Comparison of ENCODE assay signal across 23 cellular contexts in the genomic region with DNA sequence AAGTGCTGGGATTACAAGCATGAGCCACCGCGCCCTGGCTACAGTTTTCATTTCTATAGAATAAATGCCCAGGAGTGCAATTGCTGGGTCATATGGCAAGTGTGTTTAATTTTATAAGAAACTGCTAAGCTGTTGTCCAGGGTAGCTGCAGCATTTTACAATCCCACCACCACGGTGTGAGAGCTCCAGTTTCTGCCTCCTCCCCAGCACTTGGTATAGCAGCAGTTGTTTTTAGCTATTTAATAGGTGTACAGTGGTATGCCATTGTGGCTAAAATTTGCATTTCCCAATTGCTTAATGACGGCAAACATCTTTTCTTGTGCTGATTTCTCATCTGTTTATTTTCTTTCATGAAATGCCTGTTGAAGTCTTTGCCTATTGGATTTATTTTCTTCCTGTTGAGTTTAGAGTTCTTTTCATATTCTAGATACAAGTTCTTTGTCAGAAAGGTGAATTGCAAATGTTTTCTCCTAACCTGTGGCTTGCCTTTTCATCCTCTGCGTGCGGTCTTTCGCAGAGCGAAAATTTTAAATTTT.
DNase-seq lines count a peak whose midpoint lies in the region; ATAC-seq and TF ChIP-seq lines count a peak whose summit lies in the region.
"Had no signal": no experiment of that assay in that cellular context is flagged by ENCODE, and none has a peak within 500 bp of the region (broad histone marks: within the 10 kb centered on the region; RNA-seq: fewer than 3 reads in every experiment).

No MANE protein-coding gene starts in this region.

- H4K8ac ChIP-seq in H9 (replicated peaks; ENCODE audit: insufficient read length, low read depth, low read length), result no peak overlapping the region

- no peak overlapping the region for H2BK15ac ChIP-seq in H9 (ENCODE audit: low read depth, low read length)

- H3K27ac Mint-ChIP-seq in H9, result peak overlapping the region; percentile 30 to 97 (median 92); a peak in 6 of 7 replicates
- H3K27ac Mint-ChIP-seq in WTC11, result peak overlapping the region; percentile 85
- H3K27ac Mint-ChIP-seq: CD14-positive monocyte; CD4-positive, alpha-beta T cell; CD8-positive, alpha-beta memory T cell had no signal

- no peaks in the 10 kb centered on the region for H3K79me2 ChIP-seq in H9 (ENCODE audit: insufficient read depth, low read length)

- H2BK5ac ChIP-seq in H9 (ENCODE audit: insufficient read length, low read length), result no peak overlapping the region

- H2AK5ac ChIP-seq in H9 (ENCODE audit: insufficient read length, low read length), result no peak overlapping the region

- CTCF ChIA-PET in WTC11 (lab: Charles Lee), result interaction anchor here (1.0 to 1.9 kb wide), 2 partner anchors 22 to 25 kb away, joined by 3 to 6 read pairs; no protein-coding TSS in a partner anchor

- no CpG with 5 or more reads among the region's 8 CpGs for WGBS in H9 (ENCODE audit: extremely low coverage, insufficient read length, low lambda C conversion rate)

- H3K4me1 Mint-ChIP-seq in H9, result peaks cover 37 to 40% of the 10 kb centered on the region in 2 experiments
- peaks cover 41% of the 10 kb centered on the region for H3K4me1 Mint-ChIP-seq in WTC11
- H3K4me1 Mint-ChIP-seq: CD14-positive monocyte; CD8-positive, alpha-beta memory T cell had no signal

- DNase-seq in H9 (no peak), WTC11 (ENCODE audit: low spot score) (no peak), putamen (ENCODE audit: low spot score) (no peak), NCI-H1417 treated with DMSO at 0.1 percent for 48 hours (lab: John Stamatoyannopoulos, UW) (no peak), UCSD-AML1 (lab: John Stamatoyannopoulos, UW; ENCODE audit: unreplicated experiment) (no peak)
- DNase-seq: 8988T; ACHN; AML-193; BE2C; CD4-positive, alpha-beta T cell; CD8-positive, alpha-beta memory T cell; DMS 273 treated with DMSO at 0.1 percent for 48 hours; DMS79; EL; GDM1; GOT3; H7 had no signal

- H3K4me3 Mint-ChIP-seq in H9 (no peak overlapping the region), WTC11 (no peak overlapping the region)
- H3K4me3 Mint-ChIP-seq: CD14-positive monocyte; CD4-positive, alpha-beta T cell; CD8-positive, alpha-beta memory T cell had no signal

- H3K18ac ChIP-seq in H9 (ENCODE audit: insufficient read length, low read depth, low read length), result no peak overlapping the region

- no peak for TF ChIP-seq CTCF in H9 (conservative IDR thresholded peaks at IDR 0.05)
- TF ChIP-seq CTCF in WTC11 (IDR thresholded peaks at IDR 0.05), result no peak

- POLR2A ChIA-PET in WTC11 (lab: Charles Lee), result interaction anchor here (1.0 kb wide), 1 partner anchor 52 kb away, joined by 3 read pairs; no protein-coding TSS in a partner anchor

- H3K14ac ChIP-seq in H9 (ENCODE audit: insufficient read depth, low read length), result no peak overlapping the region

- no peak overlapping the region for H2BK20ac ChIP-seq in H9 (ENCODE audit: low read depth, low read length, poor library complexity, severe bottlenecking)

- H3K27ac ChIP-seq in H9 (ENCODE audit: insufficient read length, low read depth, low read length), result peak overlapping the region; percentile 12
- H3K27ac ChIP-seq in HUES48 (ENCODE audit: low read depth, low read length), result peak overlapping the region; percentile 72
- H3K27ac ChIP-seq in iPS-20b (ENCODE audit: low read length), result peak overlapping the region; percentile 57
- H3K27ac ChIP-seq: A549; BLaER1 treated with 17β-estradiol and CSF1 and Interleukin-3, amounts not matched to agents 10 nM and 100 nM had no signal

- no peaks in the 10 kb centered on the region for H3K9me3 ChIP-seq in H9 (ENCODE audit: control insufficient read depth, low read depth, low read length)
- no peaks in the 10 kb centered on the region for H3K9me3 ChIP-seq in HUES48 (ENCODE audit: control insufficient read depth, insufficient read depth, low read length)
- no peaks in the 10 kb centered on the region for H3K9me3 ChIP-seq in iPS-20b (ENCODE audit: insufficient read depth, low read depth, low read length)
- H3K9me3 ChIP-seq: A549; BE2C; BLaER1 treated with 17β-estradiol and CSF1 and Interleukin-3, amounts not matched to agents 10 nM and 100 nM had no signal

- no peak overlapping the region for H2BK120ac ChIP-seq in H9 (ENCODE audit: low read depth, low read length, poor library complexity, severe bottlenecking)

- no peak overlapping the region for H3K23ac ChIP-seq in H9 (ENCODE audit: insufficient read length, low read depth, low read length)

- H3K4me1 ChIP-seq in H9 (ENCODE audit: insufficient read depth, low read length), result peaks cover 2% of the 10 kb centered on the region; the same call in 1 of the 2 replicates
- H3K4me1 ChIP-seq in HUES48 (ENCODE audit: control insufficient read depth, insufficient read depth, low read length), result peaks cover 11% of the 10 kb centered on the region
- H3K4me1 ChIP-seq in iPS-20b (ENCODE audit: insufficient read depth, low read length), result peaks cover 10% of the 10 kb centered on the region; the same call in 1 of the 2 replicates
- H3K4me1 ChIP-seq: A549, BE2C had no signal

- no peak overlapping the region for H2AFZ ChIP-seq in H9 (ENCODE audit: low read length)

- H3K4me3 ChIP-seq in HUES48 (ENCODE audit: low read depth, low read length), result no peak overlapping the region
- H3K4me3 ChIP-seq in iPS-20b (ENCODE audit: low read length), result no peak overlapping the region
- H3K4me3 ChIP-seq: A549; BLaER1 treated with 17β-estradiol and CSF1 and Interleukin-3, amounts not matched to agents 10 nM and 100 nM; GM12878 had no signal

- H3K27me3 Mint-ChIP-seq in H9 (ENCODE audit: low read depth), result no peaks in the 10 kb centered on the region
- no peaks in the 10 kb centered on the region for H3K27me3 Mint-ChIP-seq in WTC11 (ENCODE audit: low read depth)
- H3K27me3 Mint-ChIP-seq: CD4-positive, alpha-beta T cell had no signal

- H3K36me3 Mint-ChIP-seq in H9 (ENCODE audit: insufficient read depth in 1 of 3, low read depth in 3 of 3), result no peaks in the 10 kb centered on the region
- no peaks in the 10 kb centered on the region for H3K36me3 Mint-ChIP-seq in WTC11
- H3K36me3 Mint-ChIP-seq: CD14-positive monocyte; CD8-positive, alpha-beta memory T cell had no signal

- H3K27me3 ChIP-seq in H9 (ENCODE audit: insufficient read depth, low read length) (no peaks in the 10 kb centered on the region), HUES48 (ENCODE audit: control insufficient read depth, insufficient read depth, low read length) (no peaks in the 10 kb centered on the region; the same call in 1 of the 2 replicates), iPS-20b (ENCODE audit: insufficient read depth, low read length) (no peaks in the 10 kb centered on the region)
- H3K27me3 ChIP-seq: BE2C; BLaER1 treated with 17β-estradiol and CSF1 and Interleukin-3, amounts not matched to agents 10 nM and 100 nM had no signal

- no peak overlapping the region for H2BK12ac ChIP-seq in H9 (ENCODE audit: insufficient read length, low read depth, low read length)

- H3K23me2 ChIP-seq in H9 (ENCODE audit: insufficient read length, low read depth, low read length, poor library complexity, severe bottlenecking), result no peaks in the 10 kb centered on the region

- H3K4me2 ChIP-seq in H9 (ENCODE audit: insufficient read depth, insufficient read length, low read length), result no peak overlapping the region
- H3K4me2 ChIP-seq: A549; BLaER1 treated with 17β-estradiol and CSF1 and Interleukin-3, amounts not matched to agents 10 nM and 100 nM had no signal

- no peak overlapping the region for H3T11ph ChIP-seq in H9 (ENCODE audit: low read length)

- no peaks in the 10 kb centered on the region for H3K79me1 ChIP-seq in H9 (ENCODE audit: insufficient read depth, low read depth, low read length, poor library complexity, severe bottlenecking)

- no peaks in the 10 kb centered on the region for H3K9me3 Mint-ChIP-seq in H9
- H3K9me3 Mint-ChIP-seq in WTC11, result no peaks in the 10 kb centered on the region
- H3K9me3 Mint-ChIP-seq: CD14-positive monocyte; CD4-positive, alpha-beta T cell; CD8-positive, alpha-beta memory T cell had no signal

- H3K36me3 ChIP-seq in HUES48 (ENCODE audit: control insufficient read depth, insufficient read depth, low read length), result no peaks in the 10 kb centered on the region
- no peaks in the 10 kb centered on the region for H3K36me3 ChIP-seq in iPS-20b (ENCODE audit: insufficient read depth, low read depth, low read length)
- H3K36me3 ChIP-seq: BE2C; BLaER1 treated with 17β-estradiol and CSF1 and Interleukin-3, amounts not matched to agents 10 nM and 100 nM had no signal

- no peak overlapping the region for H3K56ac ChIP-seq in H9 (ENCODE audit: insufficient read length, low read depth, low read length)

- peak; percentile 66 for ATAC-seq in WTC11
- ATAC-seq: A549, GM12878 had no signal

- no peaks in the 10 kb centered on the region for H4K20me1 ChIP-seq in H9 (ENCODE audit: control insufficient read depth, insufficient read depth, insufficient read length)
- H4K20me1 ChIP-seq: BLaER1 treated with 17β-estradiol and CSF1 and Interleukin-3, amounts not matched to agents 10 nM and 100 nM had no signal

- no peak overlapping the region for H4K91ac ChIP-seq in H9 (ENCODE audit: insufficient read length, low read depth, low read length)

- H3K4ac ChIP-seq in H9 (ENCODE audit: low read depth, low read length), result no peak overlapping the region

- H4K5ac ChIP-seq in H9 (ENCODE audit: insufficient read length, low read depth, low read length), result no peak overlapping the region

- no peak overlapping the region for H3K9ac ChIP-seq in H9 (ENCODE audit: extremely low read depth, insufficient read length, low read length)
- H3K9ac ChIP-seq in HUES48 (ENCODE audit: low read depth, low read length), result no peak overlapping the region
- H3K9ac ChIP-seq in iPS-20b (ENCODE audit: low read depth, low read length), result peak overlapping the region; percentile 38; the same call in 1 of the 2 replicates
- H3K9ac ChIP-seq: BLaER1 treated with 17β-estradiol and CSF1 and Interleukin-3, amounts not matched to agents 10 nM and 100 nM had no signal

TF ChIP-seq in WTC11, 78 proteins besides CTCF, POLR2A, EP300 and RAD21:
- TF ChIP-seq TEAD1 (CRISPR knock-in tag; IDR thresholded peaks at IDR 0.05) (peak; percentile 42; the same call in 1 of the 2 replicates), SOX15 (CRISPR knock-in tag; IDR thresholded peaks at IDR 0.05) (no peak)

Comparison
In these comparisons a context has a peak if more than half of its experiments do, and no peak if none do; other contexts are left out.
1. H3K27ac ChIP-seq: peak in every context shown above with its lines; median percentile 72 in HUES48; 57 in iPS-20b; 12 in H9.